ENCODE assay signal across 18 cellular contexts in the genomic region with DNA sequence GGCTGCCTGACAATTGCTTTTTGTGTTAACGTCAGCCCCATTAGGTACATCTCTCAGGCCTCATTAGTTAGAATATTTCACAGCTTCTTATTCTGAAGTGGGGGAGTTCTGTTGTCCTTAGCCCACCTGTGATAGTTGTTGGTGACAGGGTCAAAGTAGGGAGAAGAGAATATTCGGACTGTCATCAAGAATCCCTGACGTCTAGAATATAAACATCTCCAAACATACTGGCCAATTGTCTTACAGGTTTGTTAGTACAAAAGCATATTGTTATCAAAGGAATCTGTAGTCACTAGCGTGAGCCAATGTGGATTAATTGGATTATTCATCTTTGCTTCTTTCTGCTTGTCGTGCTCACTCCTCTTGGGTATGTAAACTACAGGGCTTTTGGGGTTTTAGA.
DNase-seq lines count a peak whose midpoint lies in the region; ATAC-seq and TF ChIP-seq lines count a peak whose summit lies in the region.
"Had no signal": no experiment of that assay in that cellular context is flagged by ENCODE, and none has a peak within 500 bp of the region (broad histone marks: within the 10 kb centered on the region; RNA-seq: fewer than 3 reads in every experiment).

No MANE protein-coding gene starts in this region.

- no peak overlapping the region for H3K27ac Mint-ChIP-seq in activated T-cell treated with anti-CD3 and anti-CD28 coated beads, Interleukin-2, amount 50 U/mL, for 24 hours
- H3K27ac Mint-ChIP-seq: CD4-positive, alpha-beta memory T cell had no signal

- H3K27ac ChIP-seq in vagina = no peak overlapping the region
- H3K27ac ChIP-seq: PC-9 had no signal

- peaks cover 17% of the 10 kb centered on the region for H3K9me3 Mint-ChIP-seq in activated T-cell treated with anti-CD3 and anti-CD28 coated beads, Interleukin-2, amount 50 U/mL, for 24 hours

- no peaks in the 10 kb centered on the region for H3K27me3 Mint-ChIP-seq in activated T-cell treated with anti-CD3 and anti-CD28 coated beads, Interleukin-2, amount 50 U/mL, for 24 hours
- H3K27me3 Mint-ChIP-seq: CD4-positive, alpha-beta memory T cell had no signal

- no peaks in the 10 kb centered on the region for H3K27me3 ChIP-seq in vagina

- in situ Hi-C loops in G401 (cut with HindIII; ENCODE audit: low sequenced_read_pairs) = no loop called here

- peaks cover 0 to 3% of the 10 kb centered on the region in 2 donors for H3K36me3 ChIP-seq in vagina

- H3K4me3 ChIP-seq in vagina = no peak overlapping the region
- H3K4me3 ChIP-seq: PC-9 had no signal

- no peak overlapping the region for H3K4me3 Mint-ChIP-seq in activated T-cell treated with anti-CD3 and anti-CD28 coated beads, Interleukin-2, amount 50 U/mL, for 24 hours
- H3K4me3 Mint-ChIP-seq: CD4-positive, alpha-beta memory T cell had no signal

- DNase-seq in G401 (ENCODE audit: low spot score) = peak; percentile 19
- peak; percentile 2 for DNase-seq in astrocyte of the hippocampus (ENCODE audit: low read depth, low spot score)
- peak; percentile 66 for DNase-seq in globus pallidus (ENCODE audit: low spot score)
- peak; percentile 34 for DNase-seq in putamen (ENCODE audit: low spot score)
- DNase-seq in vagina (ENCODE audit: extremely low spot score in 2 of 2) = no peak
- DNase-seq in activated T-cell treated with anti-CD3 and anti-CD28 coated beads, Interleukin-2, amount 50 U/mL, for 24 hours = no peak
- DNase-seq in amniotic stem cell (lab: John Stamatoyannopoulos, UW) = no peak
- DNase-seq: CD4-positive, alpha-beta memory T cell; DMS79; KBM-7; NCI-H1048; NCI-H146; NCI-H2081; NCI-H510A; NCI-H774; PC-9 had no signal

- no peaks in the 10 kb centered on the region for H3K4me1 ChIP-seq in vagina

- intact Hi-C loops in vagina (cut with DNase I) = no loop called here

- H3K36me3 Mint-ChIP-seq in activated T-cell treated with anti-CD3 and anti-CD28 coated beads, Interleukin-2, amount 50 U/mL, for 24 hours (ENCODE audit: low read depth) = peaks cover 72% of the 10 kb centered on the region

- no peak for ATAC-seq in GM21825 (IDR thresholded peaks at IDR 0.05; ENCODE audit: unreplicated experiment)
- ATAC-seq: HCT116 had no signal

- H3K9me3 ChIP-seq in vagina = no peaks in the 10 kb centered on the region

- peaks cover 29% of the 10 kb centered on the region for H3K4me1 Mint-ChIP-seq in activated T-cell treated with anti-CD3 and anti-CD28 coated beads, Interleukin-2, amount 50 U/mL, for 24 hours (ENCODE audit: low read depth)

- no peak for TF ChIP-seq CTCF in vagina (IDR thresholded peaks at IDR 0.05)

- TF ChIP-seq POLR2A in vagina (IDR thresholded peaks at IDR 0.05) = no peak

Comparison
In these comparisons a context has a peak if more than half of its experiments do, and no peak if none do; other contexts are left out.
1. DNase-seq: peak in G401 (single experiment), astrocyte of the hippocampus (single experiment), globus pallidus (single experiment) and putamen (single experiment); none in vagina (0 of 2), activated T-cell treated with anti-CD3 and anti-CD28 coated beads, Interleukin-2, amount 50 U/mL, for 24 hours (single experiment) and amniotic stem cell (single experiment).